In genomic region chr7:22675917-22676343, GRCh38 we compare ENCODE assay signal across 9 cellular contexts. TPM values are rescaled to one million over a fixed set of nuclear protein-coding genes. Genes with fewer than 3 reads are reported as not detected.
DNase-seq lines count a peak whose midpoint lies in the region; ATAC-seq and TF ChIP-seq lines count a peak whose summit lies in the region.
"Had no signal": no experiment of that assay in that cellular context is flagged by ENCODE, and none has a peak within 500 bp of the region (broad histone marks: within the 10 kb centered on the region; RNA-seq: fewer than 3 reads in every experiment).

No MANE protein-coding gene starts in this region.

- no TSS peak for BruUV-seq in A673 (replicated peaks; lab: Mats Ljungman, UMichigan)

- CTCF ChIA-PET in A673 (lab: Charles Lee), result interaction anchor here (0.6 kb wide), 1 partner anchor 75 kb away, joined by 3 read pairs; no protein-coding TSS in a partner anchor

- H3K4me1 ChIP-seq in A673 (ENCODE audit: insufficient read depth, low read length, poor library complexity, severe bottlenecking), result peaks cover 8% of the 10 kb centered on the region
- H3K4me1 ChIP-seq in HAP-1, result no peaks in the 10 kb centered on the region
- H3K4me1 ChIP-seq: breast epithelium had no signal

- H3K27me3 ChIP-seq in A673 (replicated peaks; ENCODE audit: insufficient read depth, low read depth, low read length, poor library complexity), result no peaks in the 10 kb centered on the region
- H3K27me3 ChIP-seq in HAP-1 (ENCODE audit: low read depth), result no peaks in the 10 kb centered on the region
- H3K27me3 ChIP-seq: breast epithelium had no signal

- no peak overlapping the region for H3K27ac ChIP-seq in A673 (ENCODE audit: low read depth, low read length, poor library complexity, severe bottlenecking)
- H3K27ac ChIP-seq: breast epithelium had no signal

- POLR2A ChIA-PET in A673 (lab: Charles Lee; ENCODE audit: low non-redundant PET), result no interaction called here

- in situ Hi-C loops in HAP-1 (cut with MboI; ENCODE audit: low sequenced_read_pairs), result no loop called here

- H3K4me3 ChIP-seq in A673 (ENCODE audit: low read depth, low read length, poor library complexity, severe bottlenecking) (no peak overlapping the region), fibroblast of villous mesenchyme (ENCODE audit: low read depth, low read length) (no peak overlapping the region), HAP-1 (no peak overlapping the region)
- H3K4me3 ChIP-seq: breast epithelium had no signal

- H3K9me3 ChIP-seq in A673 (ENCODE audit: low read depth, low read length, poor library complexity, severe bottlenecking) (no peaks in the 10 kb centered on the region), HAP-1 (no peaks in the 10 kb centered on the region)
- H3K9me3 ChIP-seq: breast epithelium had no signal

- TF ChIP-seq CTCF in A673 (conservative IDR thresholded peaks at IDR 0.05; ENCODE audit: low read depth, low read length), result no peak
- TF ChIP-seq CTCF in fibroblast of villous mesenchyme (IDR thresholded peaks at IDR 0.05; ENCODE audit: insufficient read depth, low read depth, low read length), result no peak

- intact Hi-C loops in A673 (cut with micrococcal nuclease; ENCODE audit: unreplicated experiment), result no loop called here

- DNase-seq in A673 (ENCODE audit: low spot score) (peak; percentile 54), fibroblast of villous mesenchyme (ENCODE audit: low read depth) (peak; percentile 96), HAP-1 (ENCODE audit: low spot score in 2 of 2) (no peak), retina (no peak)
- DNase-seq in activated CD4-positive, alpha-beta T cell treated with anti-CD3 and anti-CD28 coated beads, Interleukin-2, amount 50 U/mL, for 1 hour, result peak; percentile 17

- ATAC-seq in GM18858 (IDR thresholded peaks at IDR 0.05; ENCODE audit: unreplicated experiment) (peak; percentile 5), esophagus mucosa (no peak), HG03135 (IDR thresholded peaks at IDR 0.05; ENCODE audit: unreplicated experiment) (no peak)

- H3K36me3 ChIP-seq in A673 (ENCODE audit: insufficient read depth, low read length, poor library complexity, severe bottlenecking) (no peaks in the 10 kb centered on the region), HAP-1 (replicated peaks) (no peaks in the 10 kb centered on the region)
- H3K36me3 ChIP-seq: breast epithelium had no signal

RNA-seq across cellular contexts. Expression of gene IL6, which starts 51.1 kb away (rescaled TPM):
- total RNA-seq in A673 (2021) (not detected in 2 replicates), fibroblast of villous mesenchyme (19.6 and 29.4 TPM in 2 replicates), esophagus mucosa (not detected)

Comparison
In these comparisons a context has a peak if more than half of its experiments do, and no peak if none do; other contexts are left out.
1. DNase-seq: peak in A673 (single experiment), activated CD4-positive, alpha-beta T cell treated with anti-CD3 and anti-CD28 coated beads, Interleukin-2, amount 50 U/mL, for 1 hour (single experiment) and fibroblast of villous mesenchyme (single experiment); none in HAP-1 (0 of 2) and retina (single experiment).
2. RNA of gene IL6, which starts 51.1 kb away (total RNA-seq): 19.6 to 29.4 TPM in fibroblast of villous mesenchyme; not detected in A673 and not detected in esophagus mucosa (single experiment); every median in the first group is over 10 times any median in the second.